1 cellular context compared by ENCODE assay signal in genomic region chr3:14388200-14388599, GRCh38.
TF ChIP-seq lines count a peak whose summit lies in the region.

No MANE protein-coding gene starts in this region.

TF ChIP-seq in HepG2, 621 proteins besides CTCF, POLR2A, EP300 and RAD21:
- TF ChIP-seq SMARCE1 (IDR thresholded peaks at IDR 0.05; ENCODE audit: borderline replicate concordance) (no peak), ZNF468 (CRISPR knock-in tag; IDR thresholded peaks at IDR 0.05) (no peak), DRAP1 (CRISPR knock-in tag; IDR thresholded peaks at IDR 0.05) (no peak), ZNF891 (CRISPR knock-in tag; IDR thresholded peaks at IDR 0.05) (no peak), CEBPB (IDR thresholded peaks at IDR 0.05; ENCODE audit: borderline replicate concordance, low read depth, low read length) (no peak), MNT (IDR thresholded peaks at IDR 0.05) (no peak), JDP2 (CRISPR knock-in tag; IDR thresholded peaks at IDR 0.05; ENCODE audit: borderline replicate concordance) (no peak), ZNF788 (CRISPR knock-in tag; IDR thresholded peaks at IDR 0.05; ENCODE audit: borderline replicate concordance) (no peak), ZBTB1 (CRISPR knock-in tag; IDR thresholded peaks at IDR 0.05; ENCODE audit: borderline replicate concordance) (no peak), CERS6 (CRISPR knock-in tag; IDR thresholded peaks at IDR 0.05) (no peak), U2AF2 (IDR thresholded peaks at IDR 0.05; ENCODE audit: low read depth, low read length) (no peak), POGZ (CRISPR knock-in tag; IDR thresholded peaks at IDR 0.05) (no peak)
TF ChIP-seq in HepG2: peak in this region for 0.
